ENCODE assay signal across 8 cellular contexts in the genomic region with DNA sequence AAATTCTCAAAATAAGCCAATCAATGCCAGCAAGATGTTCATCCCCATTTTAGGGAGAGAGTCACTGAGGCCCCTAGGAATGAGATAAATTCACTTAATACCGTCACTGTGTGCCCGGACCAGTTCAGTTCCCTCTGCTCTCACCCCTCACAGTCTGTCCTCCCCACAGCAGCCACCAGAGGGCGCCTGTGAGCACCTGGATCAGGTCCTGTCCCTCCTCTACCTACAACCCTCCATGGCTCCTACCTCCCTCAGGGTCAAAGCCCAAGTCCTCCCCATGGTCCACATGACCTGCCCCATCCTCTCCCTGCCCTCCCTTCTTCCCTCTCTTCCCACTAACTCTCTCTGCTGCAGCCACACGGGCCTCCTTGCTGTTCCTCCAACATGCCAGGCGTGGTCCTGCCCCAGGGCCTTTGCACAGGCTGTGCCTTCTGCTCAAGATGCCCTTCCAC. TPM values are rescaled to one million over a fixed set of nuclear protein-coding genes. Genes with fewer than 3 reads are reported as not detected.
A peak's percentile ranks its signal among the peaks of the same experiment; 100 is the strongest.
DNase-seq lines count a peak whose midpoint lies in the region; ATAC-seq, FAIRE-seq and TF ChIP-seq lines count a peak whose summit lies in the region.

No MANE protein-coding gene starts in this region.

- no peak overlapping the region for H3K4me3 ChIP-seq in left ventricle myocardium inferior

- peaks cover 26% of the 10 kb centered on the region for H3K27me3 ChIP-seq in left ventricle myocardium inferior (ENCODE audit: low read depth)

- H3K9me3 ChIP-seq in left ventricle myocardium inferior (replicated peaks): no peaks in the 10 kb centered on the region

- H3K4me1 ChIP-seq in left ventricle myocardium inferior: no peaks in the 10 kb centered on the region

- CTCF ChIA-PET in RWPE1 (lab: Yijun Ruan, JAX): no interaction called here

- peak; percentile 78 for TF ChIP-seq CTCF in RWPE1 (conservative IDR thresholded peaks at IDR 0.05; ENCODE audit: low read depth)
- TF ChIP-seq CTCF in left ventricle myocardium inferior (IDR thresholded peaks at IDR 0.05; ENCODE audit: borderline replicate concordance): peak; percentile 76

- POLR2A ChIA-PET in RWPE1 (lab: Yijun Ruan, JAX; ENCODE audit: low non-redundant PET): no interaction called here

- no peak for ATAC-seq in HG02588 (IDR thresholded peaks at IDR 0.05; ENCODE audit: unreplicated experiment)

- DNase-seq in GM18507 (ENCODE audit: extremely low spot score, insufficient read length, low read depth) (no peak), RWPE1 (ENCODE audit: low spot score) (no peak), left ventricle myocardium inferior (peak; percentile 53), frontal cortex (ENCODE audit: low spot score in 2 of 2) (no peak), mesenteric fat pad (ENCODE audit: low spot score) (no peak)
- DNase-seq in activated effector memory CD4-positive, alpha-beta T cell treated with anti-CD3 and anti-CD28 coated beads, Interleukin-2, amount 50 U/mL, for 16 hours: peak; percentile 92
- DNase-seq in stimulated activated CD4-positive, alpha-beta T cell treated with anti-CD3 and anti-CD28 coated beads, Interleukin-1b, Interleukin-23, amount 100 ng/mL, for 48 hours: peak; percentile 83

- H3K27ac ChIP-seq in RWPE1 (no peak overlapping the region), left ventricle myocardium inferior (replicated peaks) (no peak overlapping the region)

- no peaks in the 10 kb centered on the region for H3K36me3 ChIP-seq in left ventricle myocardium inferior

- intact Hi-C loops in left ventricle myocardium inferior (cut with micrococcal nuclease): no loop called here

- peak; percentile 68 for FAIRE-seq in GM18507 (lab: Jason Lieb, UNC)
- no peak for FAIRE-seq in frontal cortex (lab: Jason Lieb, UNC)

RNA-seq across cellular contexts. Expression of gene NFIC, which starts 42.0 kb away (rescaled TPM):
- total RNA-seq in left ventricle myocardium inferior (145 TPM), frontal cortex (1.2 TPM), mesenteric fat pad (207 TPM)

Comparison
In these comparisons a context has a peak if more than half of its experiments do, and no peak if none do; other contexts are left out.
1. DNase-seq: peak in activated effector memory CD4-positive, alpha-beta T cell treated with anti-CD3 and anti-CD28 coated beads, Interleukin-2, amount 50 U/mL, for 16 hours (single experiment), left ventricle myocardium inferior (single experiment) and stimulated activated CD4-positive, alpha-beta T cell treated with anti-CD3 and anti-CD28 coated beads, Interleukin-1b, Interleukin-23, amount 100 ng/mL, for 48 hours (single experiment); none in GM18507 (single experiment), RWPE1 (single experiment), frontal cortex (0 of 2) and mesenteric fat pad (single experiment).
2. RNA of gene NFIC, which starts 42.0 kb away (total RNA-seq): 207 TPM in mesenteric fat pad (single experiment) and 145 TPM in left ventricle myocardium inferior (single experiment); 1.2 TPM in frontal cortex (single experiment); every median in the first group is over 10 times any median in the second.